1 cellular context compared by ENCODE assay signal in genomic region chr16:89618114-89618999, GRCh38.
TF ChIP-seq lines count a peak whose summit lies in the region.

No MANE protein-coding gene starts in this region.

TF ChIP-seq in HepG2, 621 proteins besides CTCF, POLR2A, EP300 and RAD21:
- no peak for TF ChIP-seq TFAP4 (IDR thresholded peaks at IDR 0.05; ENCODE audit: borderline replicate concordance, low read depth)
- TF ChIP-seq CEBPB (IDR thresholded peaks at IDR 0.05; ENCODE audit: borderline replicate concordance, low read depth, low read length), result peak; percentile 81
- peak; percentile 42; the same call in 1 of the 2 replicates for TF ChIP-seq CEBPG (CRISPR knock-in tag; IDR thresholded peaks at IDR 0.05)
- TF ChIP-seq, protein P1, sequence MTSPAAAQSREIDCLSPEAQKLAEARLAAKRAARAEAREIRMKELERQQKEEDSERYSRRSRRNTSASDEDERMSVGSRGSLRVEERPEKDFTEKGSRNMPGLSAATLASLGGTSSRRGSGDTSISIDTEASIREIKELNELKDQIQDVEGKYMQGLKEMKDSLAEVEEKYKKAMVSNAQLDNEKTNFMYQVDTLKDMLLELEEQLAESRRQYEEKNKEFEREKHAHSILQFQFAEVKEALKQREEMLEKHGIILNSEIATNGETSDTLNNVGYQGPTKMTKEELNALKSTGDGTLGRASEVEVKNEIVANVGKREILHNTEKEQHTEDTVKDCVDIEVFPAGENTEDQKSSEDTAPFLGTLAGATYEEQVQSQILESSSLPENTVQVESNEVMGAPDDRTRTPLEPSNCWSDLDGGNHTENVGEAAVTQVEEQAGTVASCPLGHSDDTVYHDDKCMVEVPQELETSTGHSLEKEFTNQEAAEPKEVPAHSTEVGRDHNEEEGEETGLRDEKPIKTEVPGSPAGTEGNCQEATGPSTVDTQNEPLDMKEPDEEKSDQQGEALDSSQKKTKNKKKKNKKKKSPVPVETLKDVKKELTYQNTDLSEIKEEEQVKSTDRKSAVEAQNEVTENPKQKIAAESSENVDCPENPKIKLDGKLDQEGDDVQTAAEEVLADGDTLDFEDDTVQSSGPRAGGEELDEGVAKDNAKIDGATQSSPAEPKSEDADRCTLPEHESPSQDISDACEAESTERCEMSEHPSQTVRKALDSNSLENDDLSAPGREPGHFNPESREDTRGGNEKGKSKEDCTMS (CRISPR knock-in tag; conservative IDR thresholded peaks at IDR 0.05), result no peak
- TF ChIP-seq ZSCAN25 (CRISPR knock-in tag; IDR thresholded peaks at IDR 0.05), result peak; percentile 72
- TF ChIP-seq ZNF121 (CRISPR knock-in tag; IDR thresholded peaks at IDR 0.05), result peak; percentile 95
- peak; percentile 22 for TF ChIP-seq TEAD3 (CRISPR knock-in tag; optimal IDR thresholded peaks at IDR 0.05; ENCODE audit: borderline replicate concordance)
- TF ChIP-seq ZMYM3 (CRISPR knock-in tag; IDR thresholded peaks at IDR 0.05), result 0 out of 2 replicates have a peak, but pooled peaks have one; percentile 53
